Comparison of ENCODE assay signal across 8 cellular contexts in the genomic region with DNA sequence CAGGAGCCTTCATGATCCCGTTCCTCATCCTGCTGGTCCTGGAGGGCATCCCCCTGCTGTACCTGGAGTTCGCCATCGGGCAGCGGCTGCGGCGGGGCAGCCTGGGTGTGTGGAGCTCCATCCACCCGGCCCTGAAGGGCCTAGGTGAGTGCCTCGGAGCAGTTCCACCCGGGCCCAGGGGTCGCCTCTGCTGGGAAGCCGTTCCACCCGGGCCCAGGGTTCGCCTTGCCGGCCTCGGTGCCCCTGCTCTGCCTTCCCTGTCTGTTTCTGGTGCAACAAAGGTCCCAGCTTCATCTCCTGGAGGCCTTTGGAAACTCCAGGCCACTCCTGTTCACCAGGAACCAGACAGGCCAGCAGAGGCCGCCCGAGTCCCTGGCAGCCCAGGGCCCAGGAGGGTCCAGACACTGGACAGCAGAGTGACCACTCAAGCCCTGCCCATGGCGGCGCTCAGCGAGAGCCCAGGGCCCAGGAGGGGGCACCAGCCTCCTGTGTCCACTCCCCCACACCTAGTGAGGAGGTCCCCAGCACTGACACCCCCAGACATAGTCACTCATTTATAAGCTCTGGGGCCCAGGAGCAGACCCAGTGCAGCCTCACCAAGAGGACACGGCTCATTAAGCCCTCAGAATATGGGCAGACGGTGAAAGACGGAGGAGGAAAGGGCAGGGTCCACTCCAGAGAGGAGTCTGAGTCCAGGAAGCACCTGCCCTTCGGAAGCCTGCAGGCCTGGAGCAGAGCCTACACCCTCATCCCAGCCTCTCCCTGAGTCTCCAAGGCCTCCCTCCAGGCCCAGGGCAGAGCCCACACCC. TPM values are rescaled to one million over a fixed set of nuclear protein-coding genes. Genes with fewer than 3 reads are reported as not detected.
DNase-seq lines count a peak whose midpoint lies in the region; TF ChIP-seq lines count a peak whose summit lies in the region.

No MANE protein-coding gene starts in this region.

- peaks cover 0 to 3% of the 10 kb centered on the region in 2 donors for H3K4me1 ChIP-seq in neuronal stem cell (ENCODE audit: control insufficient read depth in 2 of 2, insufficient read depth in 1 of 2, low read depth in 1 of 2, low read length in 2 of 2)

- H3K23ac ChIP-seq in neuronal stem cell (ENCODE audit: low read depth, low read length, poor library complexity): no peak overlapping the region

- no peaks in the 10 kb centered on the region for H3K4me1 Mint-ChIP-seq in immature natural killer cell

- peaks cover 0 to 4% of the 10 kb centered on the region in 2 donors for H3K9me3 ChIP-seq in neuronal stem cell (replicated peaks in 1 of 2; ENCODE audit: control insufficient read depth in 2 of 2, insufficient read depth in 1 of 2, low read depth in 1 of 2, low read length in 2 of 2)

- H3K4ac ChIP-seq in neuronal stem cell (ENCODE audit: low read length): no peak overlapping the region

- peak; percentile 44 for TF ChIP-seq CTCF in NB4 (IDR thresholded peaks at IDR 0.05; ENCODE audit: low read depth, low read length)
- peak; percentile 61 for TF ChIP-seq CTCF in cardiac fibroblast (IDR thresholded peaks at IDR 0.05; ENCODE audit: low read depth, low read length)

- no peaks in the 10 kb centered on the region for H3K36me3 ChIP-seq in neuronal stem cell (replicated peaks in 1 of 2; ENCODE audit: control insufficient read depth in 2 of 2, insufficient read depth in 2 of 2, low read length in 2 of 2)

- no peak overlapping the region for H3K27ac ChIP-seq in neuronal stem cell (replicated peaks; ENCODE audit: low read length)

- WGBS in neuronal stem cell (ENCODE audit: extremely low coverage in 2 of 2, insufficient read length in 2 of 2, insufficient replicate concordance in 1 of 2), 2 donors: no CpG with 5 or more reads among the region's 24 CpGs

- peak overlapping the region; percentile 72 for H4K8ac ChIP-seq in neuronal stem cell (ENCODE audit: low read depth, low read length)

- peak overlapping the region; percentile 93 for H2BK5ac ChIP-seq in neuronal stem cell (ENCODE audit: low read length)

- peaks cover 0 to 50% (median 2%) of the 10 kb centered on the region in 3 experiments for H3K27me3 ChIP-seq in neuronal stem cell (ENCODE audit: control insufficient read depth in 3 of 3, insufficient read depth in 3 of 3, low read depth in 1 of 3, low read length in 3 of 3)

- H3K18ac ChIP-seq in neuronal stem cell (ENCODE audit: low read length): peak overlapping the region; percentile 71

- H3K4me2 ChIP-seq in neuronal stem cell (ENCODE audit: insufficient read depth, low read length, poor library complexity, severe bottlenecking): no peak overlapping the region

- H3K9ac ChIP-seq in neuronal stem cell (ENCODE audit: low read depth, low read length, poor library complexity): peak overlapping the region; percentile 0

- no peaks in the 10 kb centered on the region for H3K9me3 Mint-ChIP-seq in immature natural killer cell

- peak overlapping the region; percentile 47 for H2BK120ac ChIP-seq in neuronal stem cell (ENCODE audit: low read depth, low read length)

- TF ChIP-seq POLR2A in NB4 (IDR thresholded peaks at IDR 0.05; ENCODE audit: extremely low read depth, insufficient read length): no peak

- peak overlapping the region; percentile 71 for H3K14ac ChIP-seq in neuronal stem cell (ENCODE audit: low read length)

- no peak overlapping the region for H3K4me3 ChIP-seq in NB4 (ENCODE audit: low read depth, low read length)
- no peak overlapping the region for H3K4me3 ChIP-seq in cardiac fibroblast (replicated peaks in 1 of 2; ENCODE audit: low read depth in 2 of 2, low read length in 2 of 2)
- no peak overlapping the region for H3K4me3 ChIP-seq in neuronal stem cell (ENCODE audit: low read length in 2 of 2)

- H2AK5ac ChIP-seq in neuronal stem cell (ENCODE audit: low read depth, low read length): peak overlapping the region; percentile 90

- H3K79me1 ChIP-seq in neuronal stem cell (ENCODE audit: low read depth, low read length): no peaks in the 10 kb centered on the region

- H2BK12ac ChIP-seq in neuronal stem cell (ENCODE audit: low read length): peak overlapping the region; percentile 41

- H2BK15ac ChIP-seq in neuronal stem cell (ENCODE audit: low read length): peak overlapping the region; percentile 94

- H3K4me3 Mint-ChIP-seq in immature natural killer cell: no peak overlapping the region

- H4K91ac ChIP-seq in neuronal stem cell (ENCODE audit: low read depth, low read length, poor library complexity): no peak overlapping the region

- H2AFZ ChIP-seq in neuronal stem cell (ENCODE audit: low read length): no peak overlapping the region

- H3K36me3 Mint-ChIP-seq in immature natural killer cell: no peaks in the 10 kb centered on the region

- DNase-seq in DMS79 (lab: John Stamatoyannopoulos, UW): peak; percentile 16
- DNase-seq in NB4 (ENCODE audit: low read depth): no peak
- DNase-seq in cardiac fibroblast (ENCODE audit: low read depth in 2 of 2): peak; percentile 23 to 30
- peak; percentile 33 for DNase-seq in neuronal stem cell (ENCODE audit: low spot score)
- DNase-seq in immature natural killer cell: no peak
- DNase-seq in NCI-H2227 (lab: John Stamatoyannopoulos, UW; ENCODE audit: unreplicated experiment): no peak
- no peak for DNase-seq in ureter (ENCODE audit: low spot score)
- DNase-seq in activated CD4-positive, alpha-beta T cell treated with anti-CD3 and anti-CD28 coated beads for 1 hour: no peak

- no peak overlapping the region for H3K27ac Mint-ChIP-seq in immature natural killer cell

- H3K27me3 Mint-ChIP-seq in immature natural killer cell (ENCODE audit: low read depth in 3 of 3): peaks cover 3 to 6% (median 4%) of the 10 kb centered on the region in 3 donors

RNA-seq across cellular contexts. Expression of gene SLC6A19, which starts 7.6 kb away (rescaled TPM):
- not detected for polyA plus RNA-seq in neuronal stem cell (2013, experiment 1 of 2)
- not detected for polyA plus RNA-seq in neuronal stem cell (2013, experiment 2 of 2)
- not detected for polyA plus RNA-seq in immature natural killer cell
- not detected for total RNA-seq in ureter

RNA-seq across cellular contexts. Expression of gene SLC6A18, which starts 16.2 kb away (rescaled TPM):
- polyA plus RNA-seq in neuronal stem cell (2013, experiment 1 of 2): not detected
- polyA plus RNA-seq in neuronal stem cell (2013, experiment 2 of 2): not detected
- polyA plus RNA-seq in immature natural killer cell: not detected
- not detected for total RNA-seq in ureter

Comparison
In these comparisons a context has a peak if more than half of its experiments do, and no peak if none do; other contexts are left out.
1. DNase-seq: peak in DMS79 (single experiment), cardiac fibroblast (2 of 2) and neuronal stem cell (single experiment); none in NB4 (single experiment), immature natural killer cell (0 of 3), NCI-H2227 (single experiment), ureter (single experiment) and activated CD4-positive, alpha-beta T cell treated with anti-CD3 and anti-CD28 coated beads for 1 hour (single experiment).